Comparison of ENCODE assay signal across 14 cellular contexts in genomic region chr12:5944688-5945070, GRCh38. TPM values are rescaled to one million over a fixed set of nuclear protein-coding genes. Genes with fewer than 3 reads are reported as not detected.
A peak's percentile ranks its signal among the peaks of the same experiment; 100 is the strongest.
DNase-seq lines count a peak whose midpoint lies in the region; ATAC-seq, FAIRE-seq and TF ChIP-seq lines count a peak whose summit lies in the region.
"Had no signal": no experiment of that assay in that cellular context is flagged by ENCODE, and none has a peak within 500 bp of the region (broad histone marks: within the 10 kb centered on the region; RNA-seq: fewer than 3 reads in every experiment).

No MANE protein-coding gene starts in this region.

- H2AFZ ChIP-seq in HepG2 (ENCODE audit: low read length) = no peak overlapping the region

- POLR2A ChIA-PET in HepG2 (lab: Yijun Ruan, JAX) = no interaction called here

- H3K79me2 ChIP-seq in HepG2 (ENCODE audit: insufficient read depth, low read length) = no peaks in the 10 kb centered on the region

- H3K27ac ChIP-seq in HepG2 (ENCODE audit: extremely low read length, insufficient read depth, low read length) (no peak overlapping the region), right lobe of liver (no peak overlapping the region), endodermal cell (ENCODE audit: low read depth, low read length) (no peak overlapping the region)

- no peak for TF ChIP-seq RAD21 in HepG2 (CRISPR knock-in tag; IDR thresholded peaks at IDR 0.05)

- H3K9me3 ChIP-seq in HepG2 (ENCODE audit: low read length) (no peaks in the 10 kb centered on the region), right lobe of liver (no peaks in the 10 kb centered on the region), endodermal cell (ENCODE audit: control insufficient read depth, low read length) (no peaks in the 10 kb centered on the region)

- BruUV-seq in HepG2 (replicated peaks; lab: Mats Ljungman, UMichigan) = no TSS peak

- H3K9me3 Mint-ChIP-seq in endodermal cell (no peaks in the 10 kb centered on the region), nephron progenitor cell (peaks cover 5% of the 10 kb centered on the region)
- H3K9me3 Mint-ChIP-seq: activated T-helper 1 cell treated with anti-CD3 and anti-CD28 coated beads, Interleukin-12 subunit alpha, Interleukin-12 subunit beta, Interleukin-2, Interleukin-4 antibody, amounts not matched to agents 30 ng/mL and 10 ng/mL and 1 ng/mL, durations not matched to agents 14 hours and 24 hours and 36 hours had no signal

- H3K9ac ChIP-seq in HepG2 (ENCODE audit: insufficient read depth, low read depth, low read length) (no peak overlapping the region), endodermal cell (ENCODE audit: extremely low read depth, low read length, poor library complexity, severe bottlenecking) (peak overlapping the region; percentile 57)

- peaks cover 2 to 39% of the 10 kb centered on the region in 2 experiments; a peak in 4 of 5 replicates for H3K27me3 ChIP-seq in HepG2 (ENCODE audit: control insufficient read depth in 1 of 2, insufficient read depth in 2 of 2, low read length in 2 of 2)
- H3K27me3 ChIP-seq in right lobe of liver = no peaks in the 10 kb centered on the region
- peaks cover 14% of the 10 kb centered on the region for H3K27me3 ChIP-seq in endodermal cell (ENCODE audit: control insufficient read depth, insufficient read depth, low read length, poor library complexity, severe bottlenecking)

- H3K36me3 ChIP-seq in HepG2 (replicated peaks in 1 of 2; ENCODE audit: control insufficient read depth in 1 of 2, insufficient read depth in 2 of 2, low read length in 2 of 2) = no peaks in the 10 kb centered on the region
- H3K36me3 ChIP-seq in right lobe of liver = no peaks in the 10 kb centered on the region
- H3K36me3 ChIP-seq in endodermal cell (ENCODE audit: control insufficient read depth, insufficient read depth, low read length) = peaks cover 29% of the 10 kb centered on the region

- CTCF ChIA-PET in HepG2 (lab: Yijun Ruan, JAX; ENCODE audit: low intra/inter-chr PET ratio, low total read pairs) = no interaction called here

- no peak for TF ChIP-seq CTCF in HepG2 (CRISPR knock-in tag; IDR thresholded peaks at IDR 0.05)
- TF ChIP-seq CTCF in right lobe of liver (IDR thresholded peaks at IDR 0.05) = no peak
- no peak for TF ChIP-seq CTCF in endodermal cell (conservative IDR thresholded peaks at IDR 0.05)
- no peak for TF ChIP-seq CTCF in nephron progenitor cell (IDR thresholded peaks at IDR 0.05)

- TF ChIP-seq POLR2A in HepG2 (IDR thresholded peaks at IDR 0.05; ENCODE audit: insufficient read depth in 1 of 2, low read depth in 2 of 2, low read length in 2 of 2) (no peak), right lobe of liver (IDR thresholded peaks at IDR 0.05) (no peak)

- peak overlapping the region; percentile 70 for H3K4me3 Mint-ChIP-seq in endodermal cell
- peak overlapping the region; percentile 85 for H3K4me3 Mint-ChIP-seq in nephron progenitor cell
- H3K4me3 Mint-ChIP-seq: activated T-helper 1 cell treated with anti-CD3 and anti-CD28 coated beads, Interleukin-12 subunit alpha, Interleukin-12 subunit beta, Interleukin-2, Interleukin-4 antibody, amounts not matched to agents 30 ng/mL and 10 ng/mL and 1 ng/mL, durations not matched to agents 14 hours and 24 hours and 36 hours; CD4-positive, alpha-beta memory T cell had no signal

- peaks cover 77% of the 10 kb centered on the region for H3K36me3 Mint-ChIP-seq in endodermal cell (ENCODE audit: low read depth)
- no peaks in the 10 kb centered on the region for H3K36me3 Mint-ChIP-seq in nephron progenitor cell (ENCODE audit: low read depth)
- H3K36me3 Mint-ChIP-seq: CD4-positive, alpha-beta memory T cell had no signal

- FAIRE-seq in HepG2 (lab: Jason Lieb, UNC) = no peak
- FAIRE-seq: endothelial cell of umbilical vein, GM18507 had no signal

- intact Hi-C loops in HepG2 (cut with micrococcal nuclease; ENCODE audit: unreplicated experiment) = no loop called here
- intact Hi-C loops in right lobe of liver (cut with DNase I) = no loop called here

- peak overlapping the region; percentile 45; the same call in 1 of the 2 replicates for H3K4me2 ChIP-seq in HepG2 (ENCODE audit: low read depth, low read length)

- no peak for TF ChIP-seq EP300 in HepG2 (IDR thresholded peaks at IDR 0.05; ENCODE audit: low read depth in 2 of 2, low read length in 2 of 2)
- TF ChIP-seq EP300 in HepG2 (CRISPR knock-in tag; IDR thresholded peaks at IDR 0.05; ENCODE audit: borderline replicate concordance) = no peak

- H4K20me1 ChIP-seq in HepG2 (ENCODE audit: insufficient read depth, low read length) = no peaks in the 10 kb centered on the region

- H3K27me3 Mint-ChIP-seq in endodermal cell (ENCODE audit: insufficient read depth) = peaks cover 36% of the 10 kb centered on the region
- peaks cover 87% of the 10 kb centered on the region for H3K27me3 Mint-ChIP-seq in nephron progenitor cell (ENCODE audit: low read depth, poor library complexity)

- peak overlapping the region in 1 of 3 experiments; percentile 38; a peak in 1 of 6 replicates for H3K4me3 ChIP-seq in HepG2 (replicated peaks in 1 of 3; ENCODE audit: insufficient read depth in 1 of 3, low read depth in 2 of 3, low read length in 3 of 3)
- H3K4me3 ChIP-seq in right lobe of liver = peak overlapping the region in 1 of 3 donors; percentile 27
- peak overlapping the region; percentile 84 for H3K4me3 ChIP-seq in endodermal cell (ENCODE audit: low read length)

- H3K27ac Mint-ChIP-seq in endodermal cell (peak overlapping the region; percentile 71), nephron progenitor cell (no peak overlapping the region)
- H3K27ac Mint-ChIP-seq: activated T-helper 1 cell treated with anti-CD3 and anti-CD28 coated beads, Interleukin-12 subunit alpha, Interleukin-12 subunit beta, Interleukin-2, Interleukin-4 antibody, amounts not matched to agents 30 ng/mL and 10 ng/mL and 1 ng/mL, durations not matched to agents 14 hours and 24 hours and 36 hours; CD4-positive, alpha-beta memory T cell had no signal

- 8% methylated on average over 10 of the region's 12 CpGs for WGBS in HepG2 (ENCODE audit: low lambda C conversion rate)
- 7% methylated on average over 12 of the region's 12 CpGs for WGBS in right lobe of liver (ENCODE audit: insufficient coverage, low coverage, low lambda C conversion rate, missing lambda C conversion rate)
- WGBS in endodermal cell (ENCODE audit: insufficient coverage in 1 of 2, insufficient read length in 1 of 2), 2 experiments = 27 to 29% methylated on average over 9 to 12 of the region's 12 CpGs

- in situ Hi-C loops in HepG2 (cut with HindIII; ENCODE audit: extremely low pct_ligation_motif_present, low pct_unique_long_range_greater_than_20kb) = no loop called here

- H3K4me1 ChIP-seq in HepG2 (ENCODE audit: insufficient read depth, low read length) = no peaks in the 10 kb centered on the region
- H3K4me1 ChIP-seq in right lobe of liver = peaks cover 0 to 4% (median 0%) of the 10 kb centered on the region in 4 donors
- peaks cover 3% of the 10 kb centered on the region for H3K4me1 ChIP-seq in endodermal cell (ENCODE audit: control insufficient read depth, insufficient read depth, low read length)

- no peak for ATAC-seq in HepG2
- no peak for ATAC-seq in right lobe of liver
- ATAC-seq in HG03280 (IDR thresholded peaks at IDR 0.05; ENCODE audit: unreplicated experiment) = no peak
- no peak for ATAC-seq in GM18873 (IDR thresholded peaks at IDR 0.05; ENCODE audit: low FRiP score, unreplicated experiment)
- ATAC-seq in HG02884 (IDR thresholded peaks at IDR 0.05; ENCODE audit: unreplicated experiment) = no peak

- DNase-seq in HepG2 (ENCODE audit: low spot score) = no peak
- DNase-seq in right lobe of liver = no peak
- peak; percentile 76 for DNase-seq in endodermal cell
- DNase-seq in nephron progenitor cell = no peak
- DNase-seq in 8988T = no peak
- DNase-seq: CD4-positive, alpha-beta memory T cell; NCI-H2029 had no signal

- peaks cover 21% of the 10 kb centered on the region for H3K4me1 Mint-ChIP-seq in endodermal cell
- H3K4me1 Mint-ChIP-seq in nephron progenitor cell = peaks cover 22% of the 10 kb centered on the region

TF ChIP-seq in HepG2, 621 proteins besides CTCF, POLR2A, EP300 and RAD21:
- TF ChIP-seq EZH2 (conservative IDR thresholded peaks at IDR 0.05; ENCODE audit: low read depth, low read length) (0 out of 2 replicates have a peak, but pooled peaks have one; percentile 5), POLR2G (IDR thresholded peaks at IDR 0.05; ENCODE audit: low read depth, low read length) (no peak), NFE2 (CRISPR knock-in tag; IDR thresholded peaks at IDR 0.05) (no peak)

RNA-seq across cellular contexts. Expression of gene ANO2, which starts 0.4 kb away (rescaled TPM):
- total RNA-seq in HepG2 (2016; rRNA removed; fragmentation: Illumina TruSeq; extraction: Trizol) (not detected in 2 replicates), right lobe of liver (under 1 TPM in 5 of 6 experiments, not detected in 1; 0.06 to 0.89 (median 0.32) TPM), endodermal cell (10 to 100 TPM; 14.3 to 28.5 TPM)
- not detected in 2 replicates for total RNA-seq in HepG2 (2016; cell fraction: cytosol; rRNA removed; fragmentation: Illumina TruSeq; extraction: Trizol; ENCODE audit: low read depth)
- total RNA-seq in HepG2 (2016; cell fraction: insoluble cytoplasmic fraction; rRNA removed; fragmentation: Illumina TruSeq; extraction: Trizol) = not detected in 2 replicates
- not detected in 2 replicates for total RNA-seq in HepG2 (2016; cell fraction: membrane; rRNA removed; fragmentation: Illumina TruSeq; extraction: Trizol)
- total RNA-seq in HepG2 (2016; cell fraction: nucleus; rRNA removed; fragmentation: Illumina TruSeq; extraction: Trizol) = not detected in 2 replicates
- polyA plus RNA-seq in HepG2 (2011; rRNA removed) = 0.10 and 0.18 TPM in 2 replicates
- polyA plus RNA-seq in HepG2 (2011; cell fraction: cytosol; rRNA removed) = 0.03 TPM in 1 of 2 replicates, not detected in the other
- 0.11 and 0.29 TPM in 2 replicates for polyA plus RNA-seq in HepG2 (2011; cell fraction: nucleus; rRNA removed)
- 0.05 and 0.12 TPM in 2 replicates for polyA plus RNA-seq in HepG2 (2012)
- polyA plus RNA-seq in HepG2 (2016; cell fraction: cytosol; fragmentation: Illumina TruSeq; extraction: Trizol; ENCODE audit: low read depth) = not detected in 2 replicates
- not detected in 2 replicates for polyA plus RNA-seq in HepG2 (2016; cell fraction: insoluble cytoplasmic fraction; fragmentation: Illumina TruSeq; extraction: Trizol; ENCODE audit: low read depth)
- not detected in 2 replicates for polyA plus RNA-seq in HepG2 (2016; cell fraction: membrane; fragmentation: Illumina TruSeq; extraction: Trizol; ENCODE audit: low read depth)
- not detected in 2 replicates for polyA plus RNA-seq in HepG2 (2016; cell fraction: nucleus; fragmentation: Illumina TruSeq; extraction: Trizol; ENCODE audit: insufficient read depth, low read depth)
- polyA minus RNA-seq in HepG2 (2011; rRNA and poly(A)+ RNA removed; ENCODE audit: low replicate concordance) = 0.04 and 0.94 TPM in 2 replicates
- polyA minus RNA-seq in HepG2 (2011; cell fraction: cytosol; rRNA and poly(A)+ RNA removed) = not detected in 2 replicates
- 0.13 and 1.1 TPM in 2 replicates for polyA minus RNA-seq in HepG2 (2011; cell fraction: nucleus; rRNA and poly(A)+ RNA removed)
- 4.3 TPM for polyA plus RNA-seq in endodermal cell (2013, experiment 1 of 2)
- polyA plus RNA-seq in endodermal cell (2013, experiment 2 of 2) = 5.0 TPM
- total RNA-seq: activated T-helper 1 cell treated with anti-CD3 and anti-CD28 coated beads, Interleukin-12 subunit alpha, Interleukin-12 subunit beta, Interleukin-2, Interleukin-4 antibody, amounts not matched to agents 30 ng/mL and 10 ng/mL and 1 ng/mL, durations not matched to agents 14 hours and 24 hours and 36 hours; CD4-positive, alpha-beta memory T cell; T-helper 1 cell treated with Interleukin-12 subunit alpha and Interleukin-12 subunit beta and Interleukin-4 antibody, amounts not matched to agents 30 ng/mL and 1 ng/mL, for 36 hours had no signal
- polyA plus RNA-seq: CD4-positive, alpha-beta memory T cell had no signal

Comparison
In these comparisons a context has a peak if more than half of its experiments do, and no peak if none do; other contexts are left out.
1. RNA of gene ANO2, which starts 0.4 kb away (total RNA-seq): 14.3 to 28.5 TPM in endodermal cell; 0.06 to 0.89 TPM in right lobe of liver and not detected in HepG2; every median in the first group is over 4 times any median in the second.